In genomic region chr3:46449755-46450552, GRCh38 we compare ENCODE assay signal across 1 cellular context.
TF ChIP-seq lines count a peak whose summit lies in the region.

No MANE protein-coding gene starts in this region.

TF ChIP-seq in HepG2, 621 proteins besides CTCF, POLR2A, EP300 and RAD21:
- no peak for TF ChIP-seq HMG20B (CRISPR knock-in tag; conservative IDR thresholded peaks at IDR 0.05)
- TF ChIP-seq XRCC5 (optimal IDR thresholded peaks at IDR 0.05; ENCODE audit: low read length): peak; percentile 46
- TF ChIP-seq, protein P1, sequence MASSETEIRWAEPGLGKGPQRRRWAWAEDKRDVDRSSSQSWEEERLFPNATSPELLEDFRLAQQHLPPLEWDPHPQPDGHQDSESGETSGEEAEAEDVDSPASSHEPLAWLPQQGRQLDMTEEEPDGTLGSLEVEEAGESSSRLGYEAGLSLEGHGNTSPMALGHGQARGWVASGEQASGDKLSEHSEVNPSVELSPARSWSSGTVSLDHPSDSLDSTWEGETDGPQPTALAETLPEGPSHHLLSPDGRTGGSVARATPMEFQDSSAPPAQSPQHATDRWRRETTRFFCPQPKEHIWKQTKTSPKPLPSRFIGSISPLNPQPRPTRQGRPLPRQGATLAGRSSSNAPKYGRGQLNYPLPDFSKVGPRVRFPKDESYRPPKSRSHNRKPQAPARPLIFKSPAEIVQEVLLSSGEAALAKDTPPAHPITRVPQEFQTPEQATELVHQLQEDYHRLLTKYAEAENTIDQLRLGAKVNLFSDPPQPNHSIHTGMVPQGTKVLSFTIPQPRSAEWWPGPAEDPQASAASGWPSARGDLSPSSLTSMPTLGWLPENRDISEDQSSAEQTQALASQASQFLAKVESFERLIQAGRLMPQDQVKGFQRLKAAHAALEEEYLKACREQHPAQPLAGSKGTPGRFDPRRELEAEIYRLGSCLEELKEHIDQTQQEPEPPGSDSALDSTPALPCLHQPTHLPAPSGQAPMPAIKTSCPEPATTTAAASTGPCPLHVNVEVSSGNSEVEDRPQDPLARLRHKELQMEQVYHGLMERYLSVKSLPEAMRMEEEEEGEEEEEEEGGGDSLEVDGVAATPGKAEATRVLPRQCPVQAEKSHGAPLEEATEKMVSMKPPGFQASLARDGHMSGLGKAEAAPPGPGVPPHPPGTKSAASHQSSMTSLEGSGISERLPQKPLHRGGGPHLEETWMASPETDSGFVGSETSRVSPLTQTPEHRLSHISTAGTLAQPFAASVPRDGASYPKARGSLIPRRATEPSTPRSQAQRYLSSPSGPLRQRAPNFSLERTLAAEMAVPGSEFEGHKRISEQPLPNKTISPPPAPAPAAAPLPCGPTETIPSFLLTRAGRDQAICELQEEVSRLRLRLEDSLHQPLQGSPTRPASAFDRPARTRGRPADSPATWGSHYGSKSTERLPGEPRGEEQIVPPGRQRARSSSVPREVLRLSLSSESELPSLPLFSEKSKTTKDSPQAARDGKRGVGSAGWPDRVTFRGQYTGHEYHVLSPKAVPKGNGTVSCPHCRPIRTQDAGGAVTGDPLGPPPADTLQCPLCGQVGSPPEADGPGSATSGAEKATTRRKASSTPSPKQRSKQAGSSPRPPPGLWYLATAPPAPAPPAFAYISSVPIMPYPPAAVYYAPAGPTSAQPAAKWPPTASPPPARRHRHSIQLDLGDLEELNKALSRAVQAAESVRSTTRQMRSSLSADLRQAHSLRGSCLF (CRISPR knock-in tag; IDR thresholded peaks at IDR 0.05; ENCODE audit: borderline replicate concordance): no peak
TF ChIP-seq in HepG2: peak in this region for 1.
